1 cellular context compared by ENCODE assay signal in the genomic region with DNA sequence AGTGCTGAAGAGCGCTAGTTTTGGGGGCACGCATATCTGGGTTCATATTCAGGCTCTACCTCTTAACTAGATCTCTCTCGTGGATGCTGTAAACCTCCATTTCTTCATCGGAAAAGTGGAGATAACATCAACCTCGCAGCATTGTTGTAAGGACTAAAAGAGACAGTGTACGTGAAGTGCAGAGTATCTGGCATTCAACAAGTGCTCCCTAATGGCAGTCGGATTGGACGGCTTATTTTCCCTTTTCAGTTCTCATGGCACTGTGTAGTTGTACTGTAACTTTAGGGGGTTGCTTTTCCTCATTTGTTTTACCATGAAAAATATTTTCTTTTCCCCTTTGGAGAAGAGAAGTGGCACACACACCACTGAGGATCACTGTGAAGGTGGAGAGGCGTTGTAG.
"Had no signal": no experiment of that assay in that cellular context is flagged by ENCODE, and none has a peak within 500 bp of the region (broad histone marks: within the 10 kb centered on the region; RNA-seq: fewer than 3 reads in every experiment).

No MANE protein-coding gene starts in this region.

- H3K4me3 ChIP-seq: MG63 had no signal

- H3K9me3 ChIP-seq: MG63 had no signal

- H3K36me3 ChIP-seq: MG63 had no signal
